ENCODE assay signal across 17 cellular contexts in the genomic region with DNA sequence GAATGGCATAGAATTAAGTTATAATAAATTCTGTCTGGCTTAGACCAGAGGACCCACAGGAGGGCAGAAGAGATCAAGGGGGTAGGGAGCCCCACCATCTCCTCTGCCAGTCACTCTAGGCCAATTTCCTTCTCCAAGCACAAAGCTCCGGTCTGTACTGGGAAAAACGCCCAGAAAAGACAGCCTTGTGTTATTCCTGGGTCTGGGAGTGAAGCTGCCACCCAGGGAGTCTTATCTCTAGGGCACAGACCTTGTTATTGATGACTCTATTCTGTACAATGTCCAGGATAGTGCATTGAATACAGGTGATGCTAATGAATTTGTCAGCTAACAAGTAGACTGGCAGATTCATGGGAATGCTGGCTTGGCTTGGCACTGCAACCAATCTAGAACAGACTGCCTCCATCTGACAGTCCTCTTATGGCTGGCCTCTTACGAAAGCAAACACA.
A peak's percentile ranks its signal among the peaks of the same experiment; 100 is the strongest.
DNase-seq lines count a peak whose midpoint lies in the region; ATAC-seq and TF ChIP-seq lines count a peak whose summit lies in the region.
"Had no signal": no experiment of that assay in that cellular context is flagged by ENCODE, and none has a peak within 500 bp of the region (broad histone marks: within the 10 kb centered on the region; RNA-seq: fewer than 3 reads in every experiment).

No MANE protein-coding gene starts in this region.

- H3K36me3 ChIP-seq in Panc1 (ENCODE audit: control insufficient read depth, insufficient read depth, low read length): no peaks in the 10 kb centered on the region
- H3K36me3 ChIP-seq in psoas muscle (ENCODE audit: insufficient read depth in 1 of 2, low read depth in 1 of 2): no peaks in the 10 kb centered on the region
- no peaks in the 10 kb centered on the region for H3K36me3 ChIP-seq in trophoblast cell (ENCODE audit: control insufficient read depth in 1 of 2, insufficient read depth in 2 of 2, low read length in 2 of 2)
- H3K36me3 ChIP-seq: upper lobe of right lung had no signal

- in situ Hi-C loops in Panc1 (cut with HindIII; ENCODE audit: low pct_unique_long_range_greater_than_20kb, low sequenced_read_pairs): no loop called here

- BruUV-seq in Panc1 (replicated peaks; lab: Mats Ljungman, UMichigan): no TSS peak

- H3K4me2 ChIP-seq in trophoblast cell (ENCODE audit: low read length): no peak overlapping the region
- H3K4me2 ChIP-seq: GM23338 had no signal

- 35 to 41% (median 41%) methylated on average over 3 of the region's 3 CpGs for WGBS in psoas muscle, 3 donors
- no CpG with 5 or more reads among the region's 3 CpGs for WGBS in trophoblast cell (ENCODE audit: extremely low coverage, insufficient coverage, insufficient read length)

- H3K23ac ChIP-seq in trophoblast cell (ENCODE audit: low read length): no peak overlapping the region

- H3K9ac ChIP-seq in trophoblast cell (ENCODE audit: low read length): no peak overlapping the region

- no peak overlapping the region for H4K91ac ChIP-seq in trophoblast cell (ENCODE audit: low read depth, low read length)

- no peak overlapping the region for H2BK5ac ChIP-seq in trophoblast cell (ENCODE audit: low read depth, low read length, poor library complexity)

- H3K4ac ChIP-seq in trophoblast cell (ENCODE audit: low read depth, low read length): no peak overlapping the region

- CTCF ChIA-PET in Panc1 (lab: Charles Lee): no interaction called here

- H3K18ac ChIP-seq in trophoblast cell (ENCODE audit: low read length): no peak overlapping the region

- no peak overlapping the region for H4K12ac ChIP-seq in trophoblast cell (ENCODE audit: low read depth, low read length)

- DNase-seq in NCI-H1694 treated with DMSO at 0.1 percent for 48 hours (lab: John Stamatoyannopoulos, UW) (peak; percentile 46), NCI-H1694 (lab: John Stamatoyannopoulos, UW) (no peak), Panc1 (ENCODE audit: low read depth, low spot score) (no peak), foreskin keratinocyte (no peak), psoas muscle (no peak), trophoblast cell (no peak)
- DNase-seq: 8988T; activated CD4-positive, alpha-beta memory T cell treated with anti-CD3 and anti-CD28 coated beads, Interleukin-2, amount 10 ng/mL, durations not matched to agents 7 days and 5 days; activated naive CD8-positive, alpha-beta T cell treated with anti-CD3 and anti-CD28 coated beads for 36 hours; activated T-cell treated with anti-CD3 and anti-CD28 coated beads, Interleukin-2, amount 50 U/mL, for 48 hours; islet precursor cell; upper lobe of right lung had no signal

- no peak overlapping the region for H2BK120ac ChIP-seq in trophoblast cell (ENCODE audit: insufficient read depth, low read length, poor library complexity)

- intact Hi-C loops in Panc1 (cut with micrococcal nuclease; ENCODE audit: unreplicated experiment): no loop called here
- intact Hi-C loops in psoas muscle (cut with DNase I): no loop called here

- no peak overlapping the region for H2BK12ac ChIP-seq in trophoblast cell (ENCODE audit: low read length)

- no peak overlapping the region for H3K27ac ChIP-seq in Panc1 (ENCODE audit: low read length)
- no peak overlapping the region for H3K27ac ChIP-seq in foreskin keratinocyte
- H3K27ac ChIP-seq in psoas muscle: no peak overlapping the region
- H3K27ac ChIP-seq in trophoblast cell (ENCODE audit: low read depth, low read length): no peak overlapping the region
- H3K27ac ChIP-seq: SK-N-MC, upper lobe of right lung had no signal

- H3K4me3 ChIP-seq in Panc1 (ENCODE audit: low read depth in 2 of 2, low read length in 2 of 2) (no peak overlapping the region), psoas muscle (no peak overlapping the region), trophoblast cell (ENCODE audit: low read depth, low read length) (no peak overlapping the region)
- H3K4me3 ChIP-seq: GM23338, SK-N-MC, upper lobe of right lung had no signal

- no peak overlapping the region for H2AK5ac ChIP-seq in trophoblast cell (ENCODE audit: low read length)

- H3K9me3 ChIP-seq in Panc1 (ENCODE audit: control insufficient read depth, insufficient read depth, low read depth, low read length): no peaks in the 10 kb centered on the region
- H3K9me3 ChIP-seq in psoas muscle: no peaks in the 10 kb centered on the region
- H3K9me3 ChIP-seq in trophoblast cell (ENCODE audit: insufficient read depth, low read depth, low read length): no peaks in the 10 kb centered on the region
- H3K9me3 ChIP-seq: upper lobe of right lung had no signal

- H3K4me1 ChIP-seq in Panc1 (ENCODE audit: control insufficient read depth, insufficient read depth, low read length) (peaks cover 10% of the 10 kb centered on the region), foreskin keratinocyte (peaks cover 13% of the 10 kb centered on the region), psoas muscle (peaks cover 35% of the 10 kb centered on the region), trophoblast cell (ENCODE audit: control insufficient read depth in 1 of 2, insufficient read depth in 2 of 2, low read length in 2 of 2) (peaks cover 2% of the 10 kb centered on the region in 2 experiments)

- H3K14ac ChIP-seq in trophoblast cell (ENCODE audit: low read length): no peak overlapping the region

- no peaks in the 10 kb centered on the region for H3K79me1 ChIP-seq in trophoblast cell (ENCODE audit: low read length)

- POLR2A ChIA-PET in Panc1 (lab: Charles Lee): interaction anchor here (0.8 kb wide), 1 partner anchor 11 kb away, joined by 3 read pairs; no protein-coding TSS in a partner anchor

- no peak overlapping the region for H2AFZ ChIP-seq in trophoblast cell (ENCODE audit: insufficient read depth, low read length, poor library complexity)
- H2AFZ ChIP-seq: GM23338 had no signal

- H3K27me3 ChIP-seq in Panc1 (ENCODE audit: control insufficient read depth, insufficient read depth, low read length) (no peaks in the 10 kb centered on the region), foreskin keratinocyte (no peaks in the 10 kb centered on the region), psoas muscle (ENCODE audit: insufficient read depth in 3 of 3, low read length in 2 of 3) (no peaks in the 10 kb centered on the region), trophoblast cell (ENCODE audit: insufficient read depth, low read length) (no peaks in the 10 kb centered on the region)
- H3K27me3 ChIP-seq: upper lobe of right lung had no signal

- TF ChIP-seq CTCF in Panc1 (IDR thresholded peaks at IDR 0.05) (0 out of 2 replicates have a peak, but pooled peaks have one; percentile 13), foreskin keratinocyte (conservative IDR thresholded peaks at IDR 0.05) (peak; percentile 25), psoas muscle (IDR thresholded peaks at IDR 0.05) (no peak)

- H3K79me2 ChIP-seq in trophoblast cell (ENCODE audit: control insufficient read depth, insufficient read depth, low read length, poor library complexity): no peaks in the 10 kb centered on the region

- ATAC-seq in Panc1: peak; percentile 53; the same call in 1 of the 2 replicates
- no peak for ATAC-seq in foreskin keratinocyte
- ATAC-seq in psoas muscle: peak in 3 of 4 donors; percentile 47 to 60 (median 49)
- no peak for ATAC-seq in GM19463 (IDR thresholded peaks at IDR 0.05; ENCODE audit: unreplicated experiment)
- no peak for ATAC-seq in GM18907 (IDR thresholded peaks at IDR 0.05; ENCODE audit: unreplicated experiment)
- ATAC-seq: stimulated activated effector memory CD8-positive, alpha-beta T cell treated with anti-CD3 and anti-CD28 coated beads, Interleukin-12 subunit alpha, Interleukin-12 subunit beta, amount 100 ng/mL, for 72 hours; upper lobe of right lung had no signal

- H4K8ac ChIP-seq in trophoblast cell (ENCODE audit: low read depth, low read length): no peak overlapping the region

Comparison
In these comparisons a context has a peak if more than half of its experiments do, and no peak if none do; other contexts are left out.
1. ATAC-seq: peak in Panc1 (single experiment) and psoas muscle (3 of 4); none in foreskin keratinocyte (single experiment), GM19463 (single experiment) and GM18907 (single experiment).